ENCODE assay signal across 1 cellular context in the genomic region with DNA sequence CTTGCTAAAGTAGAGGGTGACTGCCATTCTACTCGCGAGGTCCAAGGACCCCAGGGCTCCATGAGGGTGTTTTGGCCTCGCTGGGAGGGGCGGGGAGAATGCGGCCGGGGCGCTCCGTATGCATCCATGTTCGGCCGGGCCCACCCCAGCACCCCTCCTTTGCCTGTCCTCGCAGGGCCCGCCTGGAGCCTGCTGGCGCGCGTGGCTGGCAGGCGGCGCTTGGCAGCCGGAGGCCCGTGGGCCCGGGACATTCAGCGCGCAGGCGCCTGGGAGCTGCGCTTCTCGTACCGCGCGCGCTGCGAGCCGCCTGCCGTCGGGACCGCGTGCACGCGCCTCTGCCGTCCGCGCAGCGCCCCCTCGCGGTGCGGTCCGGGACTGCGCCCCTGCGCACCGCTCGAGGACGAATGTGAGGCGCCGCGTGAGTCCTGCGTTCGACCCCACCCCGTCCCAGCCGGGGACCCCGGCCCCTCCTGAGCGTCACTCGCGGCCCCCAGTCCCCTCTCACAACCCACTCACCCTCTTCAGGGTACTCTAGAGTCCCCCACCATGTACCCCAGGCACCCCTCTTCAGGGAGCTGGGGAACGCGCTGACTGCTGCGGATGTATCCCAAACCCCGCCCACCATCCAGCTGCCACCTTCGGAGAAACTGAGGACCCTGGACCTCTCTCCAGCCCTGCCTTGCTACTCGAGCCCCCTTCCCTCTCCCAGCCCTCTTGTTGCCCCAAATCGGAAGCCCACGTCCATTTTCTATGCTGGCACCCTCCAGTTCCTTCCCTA.
A peak's percentile ranks its signal among the peaks of the same experiment; 100 is the strongest.
TF ChIP-seq lines count a peak whose summit lies in the region.

No MANE protein-coding gene starts in this region.

TF ChIP-seq in HEK293, 187 proteins besides CTCF, POLR2A, EP300 and RAD21 (continued from another document and continues in another):
- TF ChIP-seq, protein P1, sequence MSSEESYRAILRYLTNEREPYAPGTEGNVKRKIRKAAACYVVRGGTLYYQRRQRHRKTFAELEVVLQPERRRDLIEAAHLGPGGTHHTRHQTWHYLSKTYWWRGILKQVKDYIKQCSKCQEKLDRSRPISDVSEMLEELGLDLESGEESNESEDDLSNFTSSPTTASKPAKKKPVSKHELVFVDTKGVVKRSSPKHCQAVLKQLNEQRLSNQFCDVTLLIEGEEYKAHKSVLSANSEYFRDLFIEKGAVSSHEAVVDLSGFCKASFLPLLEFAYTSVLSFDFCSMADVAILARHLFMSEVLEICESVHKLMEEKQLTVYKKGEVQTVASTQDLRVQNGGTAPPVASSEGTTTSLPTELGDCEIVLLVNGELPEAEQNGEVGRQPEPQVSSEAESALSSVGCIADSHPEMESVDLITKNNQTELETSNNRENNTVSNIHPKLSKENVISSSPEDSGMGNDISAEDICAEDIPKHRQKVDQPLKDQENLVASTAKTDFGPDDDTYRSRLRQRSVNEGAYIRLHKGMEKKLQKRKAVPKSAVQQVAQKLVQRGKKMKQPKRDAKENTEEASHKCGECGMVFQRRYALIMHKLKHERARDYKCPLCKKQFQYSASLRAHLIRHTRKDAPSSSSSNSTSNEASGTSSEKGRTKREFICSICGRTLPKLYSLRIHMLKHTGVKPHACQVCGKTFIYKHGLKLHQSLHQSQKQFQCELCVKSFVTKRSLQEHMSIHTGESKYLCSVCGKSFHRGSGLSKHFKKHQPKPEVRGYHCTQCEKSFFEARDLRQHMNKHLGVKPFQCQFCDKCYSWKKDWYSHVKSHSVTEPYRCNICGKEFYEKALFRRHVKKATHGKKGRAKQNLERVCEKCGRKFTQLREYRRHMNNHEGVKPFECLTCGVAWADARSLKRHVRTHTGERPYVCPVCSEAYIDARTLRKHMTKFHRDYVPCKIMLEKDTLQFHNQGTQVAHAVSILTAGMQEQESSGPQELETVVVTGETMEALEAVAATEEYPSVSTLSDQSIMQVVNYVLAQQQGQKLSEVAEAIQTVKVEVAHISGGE (tag by site-specific recombination; conservative IDR thresholded peaks at IDR 0.05; ENCODE audit: low read depth) = no peak
- no peak for TF ChIP-seq MEIS1 (CRISPR knock-in tag; IDR thresholded peaks at IDR 0.05; ENCODE audit: borderline replicate concordance)
- no peak for TF ChIP-seq ZNF140 (tag by site-specific recombination; IDR thresholded peaks at IDR 0.05)
- no peak for TF ChIP-seq ZNF621 (tag by site-specific recombination; IDR thresholded peaks at IDR 0.05)
- peak; percentile 55 for TF ChIP-seq GLIS2 (tag by site-specific recombination; IDR thresholded peaks at IDR 0.05)
- TF ChIP-seq ZNF768 (tag by site-specific recombination; IDR thresholded peaks at IDR 0.05) = no peak
- no peak for TF ChIP-seq ZNF10 (tag by site-specific recombination; IDR thresholded peaks at IDR 0.05)
- TF ChIP-seq KLF9 (tag by site-specific recombination; IDR thresholded peaks at IDR 0.05; ENCODE audit: low read depth) = peak; percentile 70
- TF ChIP-seq ZNF571 (tag by site-specific recombination; IDR thresholded peaks at IDR 0.05) = no peak
- TF ChIP-seq ZNF830 (tag by site-specific recombination; IDR thresholded peaks at IDR 0.05; ENCODE audit: low read depth) = no peak
- TF ChIP-seq ZNF302 (tag by site-specific recombination; IDR thresholded peaks at IDR 0.05; ENCODE audit: low read depth) = no peak
- TF ChIP-seq FEZF1 (tag by site-specific recombination; IDR thresholded peaks at IDR 0.05) = 0 out of 2 replicates have a peak, but pooled peaks have one; percentile 16
- TF ChIP-seq ZNF350 (tag by site-specific recombination; IDR thresholded peaks at IDR 0.05) = no peak
- no peak for TF ChIP-seq ZNF324 (tag by site-specific recombination; IDR thresholded peaks at IDR 0.05)
- TF ChIP-seq ZNF426 (tag by site-specific recombination; IDR thresholded peaks at IDR 0.05) = no peak
- TF ChIP-seq, protein P2, sequence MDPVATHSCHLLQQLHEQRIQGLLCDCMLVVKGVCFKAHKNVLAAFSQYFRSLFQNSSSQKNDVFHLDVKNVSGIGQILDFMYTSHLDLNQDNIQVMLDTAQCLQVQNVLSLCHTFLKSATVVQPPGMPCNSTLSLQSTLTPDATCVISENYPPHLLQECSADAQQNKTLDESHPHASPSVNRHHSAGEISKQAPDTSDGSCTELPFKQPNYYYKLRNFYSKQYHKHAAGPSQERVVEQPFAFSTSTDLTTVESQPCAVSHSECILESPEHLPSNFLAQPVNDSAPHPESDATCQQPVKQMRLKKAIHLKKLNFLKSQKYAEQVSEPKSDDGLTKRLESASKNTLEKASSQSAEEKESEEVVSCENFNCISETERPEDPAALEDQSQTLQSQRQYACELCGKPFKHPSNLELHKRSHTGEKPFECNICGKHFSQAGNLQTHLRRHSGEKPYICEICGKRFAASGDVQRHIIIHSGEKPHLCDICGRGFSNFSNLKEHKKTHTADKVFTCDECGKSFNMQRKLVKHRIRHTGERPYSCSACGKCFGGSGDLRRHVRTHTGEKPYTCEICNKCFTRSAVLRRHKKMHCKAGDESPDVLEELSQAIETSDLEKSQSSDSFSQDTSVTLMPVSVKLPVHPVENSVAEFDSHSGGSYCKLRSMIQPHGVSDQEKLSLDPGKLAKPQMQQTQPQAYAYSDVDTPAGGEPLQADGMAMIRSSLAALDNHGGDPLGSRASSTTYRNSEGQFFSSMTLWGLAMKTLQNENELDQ (tag by site-specific recombination; IDR thresholded peaks at IDR 0.05; ENCODE audit: low read depth) = no peak
- no peak for TF ChIP-seq OSR2 (tag by site-specific recombination; IDR thresholded peaks at IDR 0.05)
- TF ChIP-seq ZNF214 (tag by site-specific recombination; IDR thresholded peaks at IDR 0.05; ENCODE audit: borderline replicate concordance) = no peak
- no peak for TF ChIP-seq ZNF274 (IDR thresholded peaks at IDR 0.05; ENCODE audit: low read length)
- TF ChIP-seq ZNF274 (tag by site-specific recombination; IDR thresholded peaks at IDR 0.05; ENCODE audit: borderline replicate concordance) = no peak
- TF ChIP-seq ZNF585B (tag by site-specific recombination; IDR thresholded peaks at IDR 0.05) = 0 out of 2 replicates have a peak, but pooled peaks have one; percentile 1
- TF ChIP-seq, protein P3, sequence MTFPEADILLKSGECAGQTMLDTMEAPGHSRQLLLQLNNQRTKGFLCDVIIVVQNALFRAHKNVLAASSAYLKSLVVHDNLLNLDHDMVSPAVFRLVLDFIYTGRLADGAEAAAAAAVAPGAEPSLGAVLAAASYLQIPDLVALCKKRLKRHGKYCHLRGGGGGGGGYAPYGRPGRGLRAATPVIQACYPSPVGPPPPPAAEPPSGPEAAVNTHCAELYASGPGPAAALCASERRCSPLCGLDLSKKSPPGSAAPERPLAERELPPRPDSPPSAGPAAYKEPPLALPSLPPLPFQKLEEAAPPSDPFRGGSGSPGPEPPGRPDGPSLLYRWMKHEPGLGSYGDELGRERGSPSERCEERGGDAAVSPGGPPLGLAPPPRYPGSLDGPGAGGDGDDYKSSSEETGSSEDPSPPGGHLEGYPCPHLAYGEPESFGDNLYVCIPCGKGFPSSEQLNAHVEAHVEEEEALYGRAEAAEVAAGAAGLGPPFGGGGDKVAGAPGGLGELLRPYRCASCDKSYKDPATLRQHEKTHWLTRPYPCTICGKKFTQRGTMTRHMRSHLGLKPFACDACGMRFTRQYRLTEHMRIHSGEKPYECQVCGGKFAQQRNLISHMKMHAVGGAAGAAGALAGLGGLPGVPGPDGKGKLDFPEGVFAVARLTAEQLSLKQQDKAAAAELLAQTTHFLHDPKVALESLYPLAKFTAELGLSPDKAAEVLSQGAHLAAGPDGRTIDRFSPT (tag by site-specific recombination; IDR thresholded peaks at IDR 0.05) = no peak
- no peak for TF ChIP-seq MZF1 (tag by site-specific recombination; IDR thresholded peaks at IDR 0.05; ENCODE audit: borderline replicate concordance)
- no peak for TF ChIP-seq ZNF266 (tag by site-specific recombination; IDR thresholded peaks at IDR 0.05; ENCODE audit: low read depth)
- TF ChIP-seq ZNF202 (tag by site-specific recombination; IDR thresholded peaks at IDR 0.05; ENCODE audit: borderline replicate concordance) = no peak
- TF ChIP-seq ZNF211 (tag by site-specific recombination; IDR thresholded peaks at IDR 0.05; ENCODE audit: low read depth) = no peak
- no peak for TF ChIP-seq ZNF175 (tag by site-specific recombination; IDR thresholded peaks at IDR 0.05)
- TF ChIP-seq ZFP37 (tag by site-specific recombination; IDR thresholded peaks at IDR 0.05) = 0 out of 2 replicates have a peak, but pooled peaks have one; percentile 24
- TF ChIP-seq ZNF777 (tag by site-specific recombination; IDR thresholded peaks at IDR 0.05; ENCODE audit: borderline replicate concordance) = no peak
- no peak for TF ChIP-seq ZNF433 (tag by site-specific recombination; IDR thresholded peaks at IDR 0.05; ENCODE audit: low read depth)
- TF ChIP-seq HOXC10 (CRISPR knock-in tag; IDR thresholded peaks at IDR 0.05) = no peak
- no peak for TF ChIP-seq ZNF138 (tag by site-specific recombination; IDR thresholded peaks at IDR 0.05; ENCODE audit: borderline replicate concordance)
- TF ChIP-seq ZBTB44 (tag by site-specific recombination; IDR thresholded peaks at IDR 0.05) = peak; percentile 83
- TF ChIP-seq, protein P4, sequence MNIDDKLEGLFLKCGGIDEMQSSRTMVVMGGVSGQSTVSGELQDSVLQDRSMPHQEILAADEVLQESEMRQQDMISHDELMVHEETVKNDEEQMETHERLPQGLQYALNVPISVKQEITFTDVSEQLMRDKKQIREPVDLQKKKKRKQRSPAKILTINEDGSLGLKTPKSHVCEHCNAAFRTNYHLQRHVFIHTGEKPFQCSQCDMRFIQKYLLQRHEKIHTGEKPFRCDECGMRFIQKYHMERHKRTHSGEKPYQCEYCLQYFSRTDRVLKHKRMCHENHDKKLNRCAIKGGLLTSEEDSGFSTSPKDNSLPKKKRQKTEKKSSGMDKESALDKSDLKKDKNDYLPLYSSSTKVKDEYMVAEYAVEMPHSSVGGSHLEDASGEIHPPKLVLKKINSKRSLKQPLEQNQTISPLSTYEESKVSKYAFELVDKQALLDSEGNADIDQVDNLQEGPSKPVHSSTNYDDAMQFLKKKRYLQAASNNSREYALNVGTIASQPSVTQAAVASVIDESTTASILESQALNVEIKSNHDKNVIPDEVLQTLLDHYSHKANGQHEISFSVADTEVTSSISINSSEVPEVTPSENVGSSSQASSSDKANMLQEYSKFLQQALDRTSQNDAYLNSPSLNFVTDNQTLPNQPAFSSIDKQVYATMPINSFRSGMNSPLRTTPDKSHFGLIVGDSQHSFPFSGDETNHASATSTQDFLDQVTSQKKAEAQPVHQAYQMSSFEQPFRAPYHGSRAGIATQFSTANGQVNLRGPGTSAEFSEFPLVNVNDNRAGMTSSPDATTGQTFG (tag by site-specific recombination; IDR thresholded peaks at IDR 0.05; ENCODE audit: borderline replicate concordance) = no peak
- TF ChIP-seq ZNF404 (tag by site-specific recombination; IDR thresholded peaks at IDR 0.05) = no peak
- TF ChIP-seq ZSCAN16 (tag by site-specific recombination; IDR thresholded peaks at IDR 0.05) = no peak
- TF ChIP-seq ZNF529 (tag by site-specific recombination; IDR thresholded peaks at IDR 0.05; ENCODE audit: insufficient replicate concordance) = no peak
- no peak for TF ChIP-seq ZFP3 (tag by site-specific recombination; IDR thresholded peaks at IDR 0.05; ENCODE audit: low read depth)
- peak; percentile 66; the same call in 1 of the 2 replicates for TF ChIP-seq ZNF184 (tag by site-specific recombination; IDR thresholded peaks at IDR 0.05)
- no peak for TF ChIP-seq ZNF223 (tag by site-specific recombination; IDR thresholded peaks at IDR 0.05)
- TF ChIP-seq ZNF132 (tag by site-specific recombination; IDR thresholded peaks at IDR 0.05; ENCODE audit: borderline replicate concordance) = no peak
- TF ChIP-seq ZNF629 (tag by site-specific recombination; IDR thresholded peaks at IDR 0.05) = no peak
- no peak for TF ChIP-seq SCRT1 (tag by site-specific recombination; IDR thresholded peaks at IDR 0.05; ENCODE audit: borderline replicate concordance)
- no peak for TF ChIP-seq ZNF121 (tag by site-specific recombination; IDR thresholded peaks at IDR 0.05)
- TF ChIP-seq ZNF558 (tag by site-specific recombination; IDR thresholded peaks at IDR 0.05) = no peak
- peak; percentile 98 for TF ChIP-seq ZNF692 (tag by site-specific recombination; IDR thresholded peaks at IDR 0.05)
- TF ChIP-seq ZNF626 (tag by site-specific recombination; IDR thresholded peaks at IDR 0.05) = no peak
- 0 out of 2 replicates have a peak, but pooled peaks have one; percentile 9 for TF ChIP-seq ZNF501 (tag by site-specific recombination; IDR thresholded peaks at IDR 0.05)
- TF ChIP-seq ZNF792 (tag by site-specific recombination; IDR thresholded peaks at IDR 0.05) = no peak
- TF ChIP-seq ZNF366 (tag by site-specific recombination; conservative IDR thresholded peaks at IDR 0.05) = no peak
